8 cellular contexts compared by ENCODE assay signal in genomic region chr20:47725248-47725973, GRCh38. TPM values are rescaled to one million over a fixed set of nuclear protein-coding genes. Genes with fewer than 3 reads are reported as not detected.
DNase-seq lines count a peak whose midpoint lies in the region; ATAC-seq, FAIRE-seq and TF ChIP-seq lines count a peak whose summit lies in the region.

No MANE protein-coding gene starts in this region.

- peak in 3 of 4 experiments; percentile 79 to 91 (median 88) for TF ChIP-seq CTCF in gastroesophageal sphincter (IDR thresholded peaks at IDR 0.05)
- TF ChIP-seq CTCF in pancreas (IDR thresholded peaks at IDR 0.05): peak; percentile 74 to 92 (median 83)
- peak; percentile 82 to 95 (median 88) for TF ChIP-seq CTCF in transverse colon (IDR thresholded peaks at IDR 0.05)

- TF ChIP-seq EP300 in gastroesophageal sphincter (IDR thresholded peaks at IDR 0.05) (no peak), transverse colon (IDR thresholded peaks at IDR 0.05; ENCODE audit: low read depth) (no peak)

- intact Hi-C loops in pancreas (cut with DNase I): no loop called here
- intact Hi-C loops in transverse colon (cut with DNase I; ENCODE audit: low total_unique reads): no loop called here

- H3K4me1 ChIP-seq in SJSA1 (replicated peaks) (no peaks in the 10 kb centered on the region), gastroesophageal sphincter (peaks cover 0 to 31% (median 11%) of the 10 kb centered on the region in 3 donors), pancreas (no peaks in the 10 kb centered on the region), transverse colon (peaks cover 0 to 24% (median 4%) of the 10 kb centered on the region in 4 donors)

- no peak for FAIRE-seq in pancreas (lab: Jason Lieb, UNC)

- H3K4me3 ChIP-seq in SJSA1 (no peak overlapping the region), gastroesophageal sphincter (no peak overlapping the region), pancreas (no peak overlapping the region), transverse colon (no peak overlapping the region)

- H3K36me3 ChIP-seq in SJSA1 (no peaks in the 10 kb centered on the region), gastroesophageal sphincter (peaks cover 0 to 6% of the 10 kb centered on the region in 2 donors), pancreas (no peaks in the 10 kb centered on the region), transverse colon (no peaks in the 10 kb centered on the region)

- in situ Hi-C loops in transverse colon (cut with MboI; ENCODE audit: low pct_ligation_motif_present in 1 of 4, low pct_unique_long_range_greater_than_20kb in 1 of 4, low sequenced_read_pairs in 3 of 4): no loop called here

- TF ChIP-seq POLR2A in gastroesophageal sphincter (IDR thresholded peaks at IDR 0.05): no peak
- no peak for TF ChIP-seq POLR2A in transverse colon (IDR thresholded peaks at IDR 0.05)

- no peaks in the 10 kb centered on the region for H3K27me3 ChIP-seq in SJSA1 (replicated peaks)
- no peaks in the 10 kb centered on the region for H3K27me3 ChIP-seq in gastroesophageal sphincter
- H3K27me3 ChIP-seq in pancreas: no peaks in the 10 kb centered on the region
- H3K27me3 ChIP-seq in transverse colon: no peaks in the 10 kb centered on the region

- no peaks in the 10 kb centered on the region for H3K9me3 ChIP-seq in SJSA1 (replicated peaks)
- H3K9me3 ChIP-seq in gastroesophageal sphincter: no peaks in the 10 kb centered on the region
- no peaks in the 10 kb centered on the region for H3K9me3 ChIP-seq in pancreas
- no peaks in the 10 kb centered on the region for H3K9me3 ChIP-seq in transverse colon

- peak; percentile 57 for ATAC-seq in gastroesophageal sphincter
- ATAC-seq in pancreas: peak; percentile 55 to 93 (median 84)
- no peak for ATAC-seq in HG02840 (IDR thresholded peaks at IDR 0.05; ENCODE audit: low FRiP score, unreplicated experiment)

- WGBS in gastroesophageal sphincter (ENCODE audit: low coverage in 1 of 2), 2 donors: 18 to 31% methylated on average over 6 to 7 of the region's 18 CpGs
- 43 to 51% methylated on average over 18 of the region's 18 CpGs for WGBS in pancreas, 2 donors
- WGBS in transverse colon (ENCODE audit: low coverage in 1 of 2), 2 donors: 23 to 60% methylated on average over 5 to 18 of the region's 18 CpGs

- DNase-seq in GM04504 (ENCODE audit: low read depth): peak; percentile 69
- DNase-seq in M059J (ENCODE audit: low read depth): peak; percentile 87
- peak; percentile 78 to 81 for DNase-seq in SJSA1 (ENCODE audit: low read depth in 1 of 2, low spot score in 2 of 2)
- peak; percentile 70 for DNase-seq in activated gamma-delta T cell treated with anti-CD3 and anti-CD28 coated beads, Interleukin-2, amount 50 U/mL, for 16 hours (ENCODE audit: low read depth)
- DNase-seq in pancreas: peak; percentile 46 to 73 (median 64)
- peak; percentile 79 for DNase-seq in transverse colon

- no peak overlapping the region for H3K27ac ChIP-seq in SJSA1
- H3K27ac ChIP-seq in gastroesophageal sphincter: peak overlapping the region in 1 of 4 donors; percentile 4
- H3K27ac ChIP-seq in pancreas: no peak overlapping the region
- H3K27ac ChIP-seq in transverse colon: no peak overlapping the region

RNA-seq across cellular contexts. Expression of gene SULF2, which starts 59.9 kb away (rescaled TPM):
- 104 and 140 TPM in 2 replicates for total RNA-seq in M059J (2014; rRNA removed; shearing (Covaris generic))
- 0.09 and 2.2 TPM in 2 replicates for total RNA-seq in SJSA1 (2014; rRNA removed; shearing (Covaris generic))
- 100 to 1,000 TPM in 1 of 4 donors, 10 to 100 TPM in 3; 41.2 to 177 (median 62.3) TPM for total RNA-seq in gastroesophageal sphincter
- total RNA-seq in pancreas: 10 to 100 TPM in 3 of 6 donors, 1 to 10 TPM in 3; 4.5 to 41.7 (median 8.5) TPM
- 10 to 100 TPM in 1 of 2 donors, 1 to 10 TPM in 1; 7.7 to 14.2 TPM for polyA plus RNA-seq in pancreas
- total RNA-seq in transverse colon: 100 to 1,000 TPM; 103 to 257 (median 191) TPM
